9 cellular contexts compared by ENCODE assay signal in genomic region chr22:24950272-24950902, GRCh38. TPM values are rescaled to one million over a fixed set of nuclear protein-coding genes. Genes with fewer than 3 reads are reported as not detected.
DNase-seq lines count a peak whose midpoint lies in the region; ATAC-seq and TF ChIP-seq lines count a peak whose summit lies in the region.
"Had no signal": no experiment of that assay in that cellular context is flagged by ENCODE, and none has a peak within 500 bp of the region (broad histone marks: within the 10 kb centered on the region; RNA-seq: fewer than 3 reads in every experiment).

No MANE protein-coding gene starts in this region.

- H3K36me3 ChIP-seq in ACC112 (ENCODE audit: insufficient read depth, low read length): no peaks in the 10 kb centered on the region
- no peaks in the 10 kb centered on the region for H3K36me3 ChIP-seq in H7 (replicated peaks; ENCODE audit: control insufficient read depth, insufficient read depth, low read length)
- H3K36me3 ChIP-seq in iPS-18a (ENCODE audit: control insufficient read depth, low read depth, low read length): no peaks in the 10 kb centered on the region

- no peak for TF ChIP-seq CTCF in WTC11 (IDR thresholded peaks at IDR 0.05)

- H3K9me3 ChIP-seq in iPS-18a (ENCODE audit: control insufficient read depth, low read depth, low read length): no peaks in the 10 kb centered on the region

- ATAC-seq in WTC11 (peak; percentile 78), HG02588 (IDR thresholded peaks at IDR 0.05; ENCODE audit: unreplicated experiment) (no peak)
- ATAC-seq in stimulated activated naive CD8-positive, alpha-beta T cell treated with anti-CD3 and anti-CD28 coated beads, Interleukin-15, amount 100 ng/mL, for 72 hours: no peak

- no peaks in the 10 kb centered on the region for H3K9me3 Mint-ChIP-seq in WTC11
- no peaks in the 10 kb centered on the region for H3K9me3 Mint-ChIP-seq in stimulated activated naive CD8-positive, alpha-beta T cell treated with anti-CD3 and anti-CD28 coated beads, Interleukin-15, amount 100 ng/mL, for 72 hours

- peaks cover 7% of the 10 kb centered on the region for H3K27me3 Mint-ChIP-seq in WTC11 (ENCODE audit: low read depth)
- peaks cover 83% of the 10 kb centered on the region for H3K27me3 Mint-ChIP-seq in stimulated activated naive CD8-positive, alpha-beta T cell treated with anti-CD3 and anti-CD28 coated beads, Interleukin-15, amount 100 ng/mL, for 72 hours

- CTCF ChIA-PET in WTC11 (lab: Charles Lee): interaction anchor here (0.7 to 5.6 kb wide), 17 partner anchors 11 to 178 kb away, joined by 3 to 58 read pairs (median 6); partner anchors contain the start of gene SGSM1

- H3K4me1 ChIP-seq in ACC112 (ENCODE audit: control insufficient read depth, insufficient read depth, low read length, unreplicated experiment): peaks cover 10% of the 10 kb centered on the region
- peaks cover 21% of the 10 kb centered on the region for H3K4me1 ChIP-seq in iPS-18a (ENCODE audit: control insufficient read depth, low read depth, low read length)

- H3K27me3 ChIP-seq in ACC112 (ENCODE audit: insufficient read depth, low read length): no peaks in the 10 kb centered on the region
- no peaks in the 10 kb centered on the region; the same call in 1 of the 2 replicates for H3K27me3 ChIP-seq in H7 (ENCODE audit: control insufficient read depth, insufficient read depth, low read length)
- H3K27me3 ChIP-seq in iPS-18a (ENCODE audit: control insufficient read depth, insufficient read depth, low read length): peaks cover 8% of the 10 kb centered on the region

- 0 out of 2 replicates have a peak, but pooled peaks cover 2% of the 10 kb centered on the region for H3K36me3 Mint-ChIP-seq in WTC11

- POLR2A ChIA-PET in WTC11 (lab: Charles Lee): interaction anchor here (0.8 to 1.0 kb wide), 3 partner anchors 11 to 107 kb away, joined by 3 read pairs; no protein-coding TSS in a partner anchor

- H3K27ac ChIP-seq in ACC112 (ENCODE audit: low read depth, low read length): no peak overlapping the region
- H3K27ac ChIP-seq in iPS-18a (ENCODE audit: low read length): no peak overlapping the region

- DNase-seq in H7 (peak; percentile 87), WTC11 (ENCODE audit: low spot score) (peak; percentile 77)
- no peak for DNase-seq in stimulated activated CD4-positive, alpha-beta T cell treated with anti-CD3 and anti-CD28 coated beads, Interleukin-4, amount 100 ng/mL, for 24 hours
- DNase-seq in activated T-cell treated with anti-CD3 and anti-CD28 coated beads, Interleukin-2, amount 50 U/mL, for 48 hours: no peak
- DNase-seq in stimulated activated naive CD8-positive, alpha-beta T cell treated with anti-CD3 and anti-CD28 coated beads, Interleukin-15, amount 100 ng/mL, for 72 hours: no peak
- DNase-seq: T-helper 1 cell had no signal

- peaks cover 55% of the 10 kb centered on the region for H3K4me1 Mint-ChIP-seq in WTC11
- H3K4me1 Mint-ChIP-seq in stimulated activated naive CD8-positive, alpha-beta T cell treated with anti-CD3 and anti-CD28 coated beads, Interleukin-15, amount 100 ng/mL, for 72 hours: peaks cover 39% of the 10 kb centered on the region

- no peak overlapping the region for H2AFZ ChIP-seq in ACC112 (ENCODE audit: low read length, unreplicated experiment)

- H3K9ac ChIP-seq in iPS-18a (ENCODE audit: low read length): no peak overlapping the region

- peak overlapping the region; percentile 54 for H3K27ac Mint-ChIP-seq in WTC11
- peak overlapping the region in 1 of 2 donors; percentile 51 for H3K27ac Mint-ChIP-seq in stimulated activated naive CD8-positive, alpha-beta T cell treated with anti-CD3 and anti-CD28 coated beads, Interleukin-15, amount 100 ng/mL, for 72 hours

- peak overlapping the region; percentile 48 for H3K4me3 Mint-ChIP-seq in WTC11
- H3K4me3 Mint-ChIP-seq in stimulated activated naive CD8-positive, alpha-beta T cell treated with anti-CD3 and anti-CD28 coated beads, Interleukin-15, amount 100 ng/mL, for 72 hours: no peak overlapping the region

- peaks cover 15% of the 10 kb centered on the region for H3K79me2 ChIP-seq in ACC112 (ENCODE audit: control insufficient read depth, insufficient read depth, low read length, unreplicated experiment)

- H3K4me3 ChIP-seq in ACC112 (ENCODE audit: low read depth, low read length) (0 out of 2 replicates have a peak overlapping the region, but pooled peaks have one; percentile 15), H7 (ENCODE audit: insufficient read depth, low read depth, low read length) (peak overlapping the region; percentile 26), iPS-18a (ENCODE audit: low read length) (peak overlapping the region; percentile 47)

TF ChIP-seq in WTC11, 78 proteins besides CTCF, POLR2A, EP300 and RAD21:
- TF ChIP-seq MYBL2 (CRISPR knock-in tag; IDR thresholded peaks at IDR 0.05): no peak
- peak; percentile 52; the same call in 1 of the 2 replicates for TF ChIP-seq SP1 (CRISPR knock-in tag; conservative IDR thresholded peaks at IDR 0.05)
- no peak for TF ChIP-seq ZNF121 (CRISPR knock-in tag; IDR thresholded peaks at IDR 0.05)
- no peak for TF ChIP-seq FOXJ3 (CRISPR knock-in tag; IDR thresholded peaks at IDR 0.05; ENCODE audit: borderline replicate concordance)
- TF ChIP-seq JUN (CRISPR knock-in tag; IDR thresholded peaks at IDR 0.05): no peak
- no peak for TF ChIP-seq NFE2L1 (CRISPR knock-in tag; IDR thresholded peaks at IDR 0.05)
- no peak for TF ChIP-seq CREM (CRISPR knock-in tag; IDR thresholded peaks at IDR 0.05)
- TF ChIP-seq ETV6 (CRISPR knock-in tag; IDR thresholded peaks at IDR 0.05): peak; percentile 62; the same call in 1 of the 2 replicates
- TF ChIP-seq TEAD1 (CRISPR knock-in tag; IDR thresholded peaks at IDR 0.05): peak; percentile 89; the same call in 1 of the 2 replicates
- TF ChIP-seq TEAD4 (CRISPR knock-in tag; IDR thresholded peaks at IDR 0.05): peak; percentile 79; the same call in 1 of the 2 replicates
- no peak for TF ChIP-seq ZNF512 (CRISPR knock-in tag; IDR thresholded peaks at IDR 0.05; ENCODE audit: borderline replicate concordance)
- TF ChIP-seq TP53 (CRISPR knock-in tag; IDR thresholded peaks at IDR 0.05): no peak
- TF ChIP-seq FOXP1 (CRISPR knock-in tag; IDR thresholded peaks at IDR 0.05; ENCODE audit: borderline replicate concordance): no peak
- TF ChIP-seq ATF3 (CRISPR knock-in tag; conservative IDR thresholded peaks at IDR 0.05): no peak
- TF ChIP-seq, protein P1, sequence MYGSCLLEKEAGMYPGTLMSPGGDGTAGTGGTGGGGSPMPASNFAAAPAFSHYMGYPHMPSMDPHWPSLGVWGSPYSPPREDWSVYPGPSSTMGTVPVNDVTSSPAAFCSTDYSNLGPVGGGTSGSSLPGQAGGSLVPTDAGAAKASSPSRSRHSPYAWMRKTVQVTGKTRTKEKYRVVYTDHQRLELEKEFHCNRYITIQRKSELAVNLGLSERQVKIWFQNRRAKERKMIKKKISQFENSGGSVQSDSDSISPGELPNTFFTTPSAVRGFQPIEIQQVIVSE (CRISPR knock-in tag; IDR thresholded peaks at IDR 0.05; ENCODE audit: borderline replicate concordance): no peak
- TF ChIP-seq PREB (CRISPR knock-in tag; IDR thresholded peaks at IDR 0.05; ENCODE audit: borderline replicate concordance): no peak
TF ChIP-seq in WTC11: peak in this region for 4.

RNA-seq across cellular contexts. Expression of gene KIAA1671, which starts 2.1 kb away (rescaled TPM):
- 7.3 and 9.2 TPM in 2 replicates for total RNA-seq in H7 (2014; rRNA removed; shearing (Covaris generic))
- 22.0 to 26.0 TPM (median 24.0 TPM) in 3 replicates for total RNA-seq in WTC11 (2021)

RNA-seq across cellular contexts. Expression of gene LHFPL7, which starts 3.9 kb away (rescaled TPM):
- not detected in 2 replicates for total RNA-seq in H7 (2014; rRNA removed; shearing (Covaris generic))
- not detected in 3 replicates for total RNA-seq in WTC11 (2021)

Comparison
In these comparisons a context has a peak if more than half of its experiments do, and no peak if none do; other contexts are left out.
1. DNase-seq: peak in H7 (single experiment) and WTC11 (single experiment); none in stimulated activated CD4-positive, alpha-beta T cell treated with anti-CD3 and anti-CD28 coated beads, Interleukin-4, amount 100 ng/mL, for 24 hours (single experiment), activated T-cell treated with anti-CD3 and anti-CD28 coated beads, Interleukin-2, amount 50 U/mL, for 48 hours (0 of 2) and stimulated activated naive CD8-positive, alpha-beta T cell treated with anti-CD3 and anti-CD28 coated beads, Interleukin-15, amount 100 ng/mL, for 72 hours (0 of 2).
2. Peak in every context shown above with its lines, with median percentiles within 50 percentile points of each other: H3K4me3 ChIP-seq.